In genomic region chr5:134053314-134053839, GRCh38 we compare ENCODE assay signal across 14 cellular contexts. TPM values are rescaled to one million over a fixed set of nuclear protein-coding genes. Genes with fewer than 3 reads are reported as not detected.
DNase-seq lines count a peak whose midpoint lies in the region; FAIRE-seq and TF ChIP-seq lines count a peak whose summit lies in the region.
"Had no signal": no experiment of that assay in that cellular context is flagged by ENCODE, and none has a peak within 500 bp of the region (broad histone marks: within the 10 kb centered on the region; RNA-seq: fewer than 3 reads in every experiment).

No MANE protein-coding gene starts in this region.

- H3K79me1 ChIP-seq in H1 (ENCODE audit: low read depth, low read length) = no peaks in the 10 kb centered on the region

- H3K36me3 Mint-ChIP-seq in CD14-positive monocyte = no peaks in the 10 kb centered on the region
- H3K36me3 Mint-ChIP-seq: natural killer cell treated with Interleukin-12 subunit alpha and Interleukin-12 subunit beta and Interleukin-15 and Interleukin-18, amount 100 ng/mL, for 72 hours had no signal

- peak overlapping the region; percentile 89 for H2BK120ac ChIP-seq in H1 (replicated peaks; ENCODE audit: low read depth, low read length)

- CTCF ChIA-PET in PC-9 (lab: Charles Lee) = interaction anchor here (0.6 kb wide), 1 partner anchor 117 kb away, joined by 5 read pairs; no protein-coding TSS in a partner anchor
- CTCF ChIA-PET in H1 (lab: Charles Lee; ENCODE audit: partially characterized antibody) = interaction anchor here (1.1 to 16.4 kb wide), 4 partner anchors 11 to 90 kb away, joined by 5 to 629 read pairs (median 19); no protein-coding TSS in a partner anchor

- H3K9me3 ChIP-seq in GM23248 (ENCODE audit: low read depth) (no peaks in the 10 kb centered on the region), PC-9 (ENCODE audit: insufficient read depth, low read depth) (no peaks in the 10 kb centered on the region), H1 (ENCODE audit: insufficient read depth in 2 of 2, low read depth in 1 of 2, low read length in 1 of 2) (no peaks in the 10 kb centered on the region)
- H3K9me3 ChIP-seq: transverse colon had no signal

- no peak for FAIRE-seq in H1 (lab: Jason Lieb, UNC)
- FAIRE-seq: D721Med, islet of Langerhans had no signal

- DNase-seq in GM23248 = no peak
- no peak for DNase-seq in PC-9
- no peak for DNase-seq in H1 (ENCODE audit: low read depth in 1 of 2, low spot score in 2 of 2)
- DNase-seq in retina = peak; percentile 63
- DNase-seq in erythroblast (lab: John Stamatoyannopoulos, UW) = no peak
- no peak for DNase-seq in CD14-positive monocyte (ENCODE audit: low spot score)
- no peak for DNase-seq in NCI-H524 treated with DMSO at 0.1 percent for 48 hours (lab: John Stamatoyannopoulos, UW)
- DNase-seq: activated effector memory CD4-positive, alpha-beta T cell treated with Interleukin-2 at 50 U/mL for 16 hours; cortex of kidney had no signal

- H2BK15ac ChIP-seq in H1 (ENCODE audit: low read length) = no peak overlapping the region

- peak overlapping the region; percentile 78 for H3K18ac ChIP-seq in H1 (ENCODE audit: extremely low read depth, low read length)

- in situ Hi-C loops in GM23248 (cut with MboI) = no loop called here

- no TSS peak for BruUV-seq in PC-9 (replicated peaks; lab: Mats Ljungman, UMichigan)

- H3K56ac ChIP-seq in H1 (replicated peaks; ENCODE audit: insufficient read length, low read depth, low read length) = no peak overlapping the region

- peak overlapping the region; percentile 87 for H4K91ac ChIP-seq in H1 (replicated peaks; ENCODE audit: insufficient read length, low read length)

- no peak overlapping the region for H4K5ac ChIP-seq in H1 (ENCODE audit: insufficient read length, low read depth, low read length)

- H3K4me1 ChIP-seq in GM23248 (ENCODE audit: insufficient read depth) = peaks cover 6% of the 10 kb centered on the region
- H3K4me1 ChIP-seq in PC-9 (replicated peaks; ENCODE audit: insufficient read depth) = peaks cover 52% of the 10 kb centered on the region
- H3K4me1 ChIP-seq in H1 (replicated peaks in 1 of 4; ENCODE audit: control insufficient read depth in 3 of 4, insufficient read depth in 4 of 4, low read length in 3 of 4) = peaks cover 4 to 24% (median 15%) of the 10 kb centered on the region in 4 experiments

- 0 out of 2 replicates have a peak overlapping the region, but pooled peaks have one; percentile 2 for H2AFZ ChIP-seq in GM23248
- no peak overlapping the region for H2AFZ ChIP-seq in PC-9
- no peak overlapping the region for H2AFZ ChIP-seq in H1 (ENCODE audit: low read length)

- no peak overlapping the region for H3K14ac ChIP-seq in H1 (ENCODE audit: insufficient read length)

- no peak overlapping the region for H3K23ac ChIP-seq in H1 (ENCODE audit: insufficient read length)

- peak in 1 of 2 experiments; percentile 16; a peak in 1 of 4 replicates for TF ChIP-seq RAD21 in H1 (IDR thresholded peaks at IDR 0.05 in 1 of 2, conservative IDR thresholded peaks at IDR 0.05 in 1 of 2; ENCODE audit: low read depth in 2 of 2, low read length in 2 of 2)

- TF ChIP-seq EP300 in H1 (IDR thresholded peaks at IDR 0.05; ENCODE audit: borderline replicate concordance in 1 of 2, low read depth in 2 of 2, low read length in 2 of 2) = no peak

- H4K8ac ChIP-seq in H1 (ENCODE audit: extremely low read depth, insufficient read depth, low read length) = peak overlapping the region; percentile 8

- H2BK12ac ChIP-seq in H1 (ENCODE audit: low read depth, low read length) = peak overlapping the region; percentile 96; the same call in 1 of the 2 replicates

- TF ChIP-seq CTCF in PC-9 (conservative IDR thresholded peaks at IDR 0.05) = no peak
- peak in 1 of 3 experiments; percentile 32; a peak in 1 of 4 replicates for TF ChIP-seq CTCF in H1 (IDR thresholded peaks at IDR 0.05; ENCODE audit: control extremely low read depth in 1 of 3, insufficient read depth in 1 of 3, low read depth in 1 of 3, low read length in 3 of 3)
- TF ChIP-seq CTCF in CD14-positive monocyte (IDR thresholded peaks at IDR 0.05) = no peak

- H3K4me2 ChIP-seq in GM23248 (ENCODE audit: unreplicated experiment) (no peak overlapping the region), PC-9 (peak overlapping the region; percentile 58), H1 (ENCODE audit: insufficient read depth in 1 of 2, low read depth in 2 of 2, low read length in 2 of 2) (0 out of 4 replicates have a peak overlapping the region, but pooled peaks of 1 of the 2 experiments have one; percentile 13)

- H3K36me3 ChIP-seq in GM23248 (ENCODE audit: low read depth) = no peaks in the 10 kb centered on the region
- H3K36me3 ChIP-seq in PC-9 (ENCODE audit: low read depth) = no peaks in the 10 kb centered on the region
- no peaks in the 10 kb centered on the region for H3K36me3 ChIP-seq in H1 (ENCODE audit: control insufficient read depth in 2 of 4, insufficient read depth in 4 of 4, low read length in 3 of 4)
- H3K36me3 ChIP-seq: transverse colon had no signal

- no peak overlapping the region for H3K9ac ChIP-seq in GM23248
- H3K9ac ChIP-seq in H1 (replicated peaks in 1 of 4; ENCODE audit: extremely low read depth in 1 of 4, low read depth in 3 of 4, low read length in 3 of 4) = no peak overlapping the region

- H3K27me3 Mint-ChIP-seq in CD14-positive monocyte (ENCODE audit: low read depth in 3 of 3) = peaks cover 4 to 8% (median 7%) of the 10 kb centered on the region in 3 donors

- no peak overlapping the region for H3K4me3 Mint-ChIP-seq in CD14-positive monocyte
- H3K4me3 Mint-ChIP-seq: natural killer cell treated with Interleukin-12 subunit alpha and Interleukin-12 subunit beta and Interleukin-15 and Interleukin-18, amount 100 ng/mL, for 72 hours had no signal

- POLR2A ChIA-PET in PC-9 (lab: Charles Lee; ENCODE audit: unreplicated experiment) = no interaction called here
- POLR2A ChIA-PET in H1 (lab: Charles Lee; ENCODE audit: partially characterized antibody) = no interaction called here

- H3K79me2 ChIP-seq in GM23248 (ENCODE audit: insufficient read depth) (no peaks in the 10 kb centered on the region), PC-9 (ENCODE audit: low read depth) (no peaks in the 10 kb centered on the region), H1 (ENCODE audit: control insufficient read depth in 1 of 2, insufficient read depth in 2 of 2, low read length in 2 of 2) (no peaks in the 10 kb centered on the region)

- peak overlapping the region; percentile 97; the same call in 1 of the 2 replicates for H2AK5ac ChIP-seq in H1 (ENCODE audit: low read depth, low read length)

- H3F3A ChIP-seq in GM23248 (ENCODE audit: insufficient read depth) (peaks cover 5% of the 10 kb centered on the region; the same call in 1 of the 2 replicates), PC-9 (ENCODE audit: insufficient read depth, low read depth) (peaks cover 34% of the 10 kb centered on the region)

- H4K20me1 ChIP-seq in GM23248 (ENCODE audit: insufficient read depth) = no peaks in the 10 kb centered on the region
- H4K20me1 ChIP-seq in PC-9 (ENCODE audit: insufficient read depth) = no peaks in the 10 kb centered on the region
- H4K20me1 ChIP-seq in H1 (replicated peaks in 1 of 2; ENCODE audit: control insufficient read depth in 1 of 2, insufficient read depth in 2 of 2, low read length in 2 of 2) = no peaks in the 10 kb centered on the region

- H3K9me2 ChIP-seq in GM23248 (ENCODE audit: insufficient read depth) = no peaks in the 10 kb centered on the region
- no peaks in the 10 kb centered on the region for H3K9me2 ChIP-seq in PC-9 (ENCODE audit: insufficient read depth)

- peak overlapping the region; percentile 81 for H3K4ac ChIP-seq in H1 (replicated peaks; ENCODE audit: insufficient read length, low read depth, low read length)

- no peaks in the 10 kb centered on the region for H3K9me3 Mint-ChIP-seq in CD14-positive monocyte
- H3K9me3 Mint-ChIP-seq: natural killer cell treated with Interleukin-12 subunit alpha and Interleukin-12 subunit beta and Interleukin-15 and Interleukin-18, amount 100 ng/mL, for 72 hours had no signal

- peak overlapping the region; percentile 98 for H2BK20ac ChIP-seq in H1 (ENCODE audit: low read length)

- H3K4me3 ChIP-seq in GM23248 (no peak overlapping the region), PC-9 (no peak overlapping the region), H1 (ENCODE audit: extremely low read depth in 1 of 4, insufficient read depth in 2 of 4, low read depth in 3 of 4, low read length in 4 of 4) (no peak overlapping the region)
- H3K4me3 ChIP-seq: transverse colon had no signal

- H3K27ac Mint-ChIP-seq in CD14-positive monocyte = no peak overlapping the region
- H3K27ac Mint-ChIP-seq: natural killer cell treated with Interleukin-12 subunit alpha and Interleukin-12 subunit beta and Interleukin-15 and Interleukin-18, amount 100 ng/mL, for 72 hours had no signal

- H3K27me3 ChIP-seq in GM23248 (replicated peaks; ENCODE audit: insufficient read depth) (no peaks in the 10 kb centered on the region), PC-9 (ENCODE audit: insufficient read depth, low read depth) (no peaks in the 10 kb centered on the region), H1 (replicated peaks in 1 of 4; ENCODE audit: control insufficient read depth in 3 of 4, extremely low read depth in 1 of 4, insufficient read depth in 3 of 4, low read length in 3 of 4) (no peaks in the 10 kb centered on the region; a peak in 1 of 7 replicates)
- H3K27me3 ChIP-seq: transverse colon had no signal

- H2BK5ac ChIP-seq in H1 (ENCODE audit: low read depth, low read length) = peak overlapping the region; percentile 92; the same call in 1 of the 2 replicates

- TF ChIP-seq POLR2A in H1 (IDR thresholded peaks at IDR 0.05; ENCODE audit: control extremely low read depth in 1 of 2, low read depth in 2 of 2, low read length in 2 of 2) = no peak
- TF ChIP-seq POLR2A in erythroblast (IDR thresholded peaks at IDR 0.05; ENCODE audit: low read length) = no peak

- peaks cover 12% of the 10 kb centered on the region for H3K4me1 Mint-ChIP-seq in CD14-positive monocyte

- peak overlapping the region; percentile 13 for H3K27ac ChIP-seq in GM23248
- peak overlapping the region; percentile 75 for H3K27ac ChIP-seq in PC-9
- H3K27ac ChIP-seq in H1 (ENCODE audit: low read depth, low read length) = no peak overlapping the region
- H3K27ac ChIP-seq: HL-60 had no signal

- intact Hi-C loops in PC-9 (cut with micrococcal nuclease; ENCODE audit: unreplicated experiment) = no loop called here
- intact Hi-C loops in CD14-positive monocyte (cut with micrococcal nuclease) = no loop called here

- 71 to 75% methylated on average over 8 of the region's 8 CpGs for WGBS in GM23248 (ENCODE audit: low coverage in 1 of 2, low lambda C conversion rate in 2 of 2, missing lambda C conversion rate in 2 of 2), 2 experiments
- WGBS in H1 (ENCODE audit: extremely low coverage in 1 of 2, insufficient coverage in 1 of 2, insufficient read length in 1 of 2, insufficient replicate concordance in 2 of 2, low coverage in 1 of 2, low lambda C conversion rate in 2 of 2, missing lambda C conversion rate in 1 of 2), 2 experiments = 81% methylated on average over 8 of the region's 8 CpGs; no CpG with 5 or more reads in 1 of the 2 experiments

- H3K23me2 ChIP-seq in H1 (ENCODE audit: low read depth, low read length) = no peaks in the 10 kb centered on the region; the same call in 1 of the 2 replicates

RNA-seq across cellular contexts. Expression of gene VDAC1, which starts 48.6 kb away (rescaled TPM):
- 329 and 332 TPM in 2 replicates for total RNA-seq in GM23248 (2014; rRNA removed; shearing (Covaris generic))
- polyA plus RNA-seq in GM23248 (2016; fragmentation: Nextera tagmentation; extraction: Ambion mirVana) = 318 and 337 TPM in 2 replicates
- total RNA-seq in PC-9 (2021) = 157 and 228 TPM in 2 replicates
- 285 and 301 TPM in 2 replicates for total RNA-seq in H1 (2021; fragmentation: NEBNext Ultra II Directional; extraction: Animal tissue kit (Norgen Biotek cat#: 25700))
- 94.7 and 111 TPM in 2 replicates for polyA plus RNA-seq in H1 (2011; rRNA removed)
- 124 TPM for polyA plus RNA-seq in H1 (2011; cell fraction: cytosol; rRNA removed)
- 71.2 TPM for polyA plus RNA-seq in H1 (2011; cell fraction: nucleus; rRNA removed)
- 255 to 279 TPM (median 268 TPM) in 4 replicates for polyA plus RNA-seq in H1 (2012, experiment 1 of 2)
- polyA plus RNA-seq in H1 (2012, experiment 2 of 2) = 112 TPM
- 187 TPM for polyA plus RNA-seq in H1 (2013, experiment 1 of 2)
- polyA plus RNA-seq in H1 (2013, experiment 2 of 2) = 189 TPM
- polyA minus RNA-seq in H1 (2011; rRNA and poly(A)+ RNA removed) = 121 and 151 TPM in 2 replicates
- polyA minus RNA-seq in H1 (2011; cell fraction: cytosol; rRNA and poly(A)+ RNA removed) = 89.8 TPM
- polyA minus RNA-seq in H1 (2011; cell fraction: nucleus; rRNA and poly(A)+ RNA removed) = 65.0 TPM
- 100 to 1,000 TPM in 1 of 2 donors, 10 to 100 TPM in 1; 84.4 to 107 TPM for polyA plus RNA-seq in CD14-positive monocyte
